In the genomic region with DNA sequence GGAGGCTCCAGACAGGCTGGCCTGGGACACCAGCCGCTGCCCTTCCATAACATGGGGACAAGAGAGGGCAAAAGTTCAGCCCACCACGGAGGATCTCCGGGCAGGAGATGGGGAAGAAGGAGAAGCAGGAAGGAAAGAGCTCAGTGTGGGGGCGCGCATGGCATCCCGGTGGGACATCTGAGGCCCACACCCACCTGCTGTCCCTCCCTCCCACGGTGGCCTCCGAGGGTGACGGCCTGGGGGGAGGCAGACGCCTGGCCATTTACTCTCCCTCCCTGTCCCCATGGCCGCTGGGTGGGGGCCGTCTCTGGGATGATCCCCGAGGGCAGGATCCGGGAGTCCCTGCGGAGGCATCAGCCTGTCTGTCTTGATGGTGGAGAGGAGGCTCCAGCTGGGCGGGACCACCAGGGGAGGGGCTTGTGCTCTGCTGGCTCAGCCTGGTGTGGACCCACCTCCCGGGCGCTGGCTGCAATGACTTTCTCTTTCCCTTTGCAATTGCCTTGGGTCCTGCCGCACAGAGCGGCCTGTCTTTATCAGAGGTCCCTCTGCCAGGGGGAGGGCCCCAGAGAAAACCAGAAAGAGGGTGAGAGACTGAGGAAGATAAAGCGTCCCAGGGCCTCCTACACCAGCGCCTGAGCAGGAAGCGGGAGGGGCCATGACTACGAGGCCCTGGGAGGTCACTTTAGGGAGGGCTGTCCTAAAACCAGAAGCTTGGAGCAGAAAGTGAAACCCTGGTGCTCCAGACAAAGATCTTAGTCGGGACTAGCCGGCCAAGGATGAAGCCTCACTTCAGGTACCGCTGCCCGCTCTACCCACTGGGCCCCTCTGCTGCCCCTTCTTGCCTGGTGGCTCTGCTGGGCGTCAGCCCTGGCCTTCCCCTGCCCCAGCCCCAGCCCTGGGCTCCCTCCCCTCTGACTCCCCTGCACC, we compare ENCODE assay signal across 8 cellular contexts. TPM values are rescaled to one million over a fixed set of nuclear protein-coding genes. Genes with fewer than 3 reads are reported as not detected.
DNase-seq lines count a peak whose midpoint lies in the region; ATAC-seq lines count a peak whose summit lies in the region.
"Not testable (repeated sequence)": the region's sequence is repeated elsewhere in the genome, so short reads cannot be mapped to it uniquely, and the experiment has no call there.

A gene (plus strand): TSS at position 690 of the 927 bp plus-strand sequence. CDS start 87 bp downstream, at position 777.

- H3K4me3 Mint-ChIP-seq in T-helper 17 cell = peak within 1 kb of the TSS; percentile 89
- H3K4me3 Mint-ChIP-seq in activated naive CD8-positive, alpha-beta T cell treated with anti-CD3 and anti-CD28 coated beads, Interleukin-2, amount 10 ng/mL, durations not matched to agents 7 days and 5 days = peak within 1 kb of the TSS; percentile 96
- peak within 1 kb of the TSS; percentile 83 to 92 (median 88) for H3K4me3 Mint-ChIP-seq in naive thymus-derived CD8-positive, alpha-beta T cell

- peak within 1 kb of the TSS; percentile 88 for H3K27ac Mint-ChIP-seq in T-helper 17 cell
- H3K27ac Mint-ChIP-seq in activated naive CD8-positive, alpha-beta T cell treated with anti-CD3 and anti-CD28 coated beads, Interleukin-2, amount 10 ng/mL, durations not matched to agents 7 days and 5 days = peak within 1 kb of the TSS; percentile 94
- peak within 1 kb of the TSS; percentile 92 to 96 (median 94) for H3K27ac Mint-ChIP-seq in naive thymus-derived CD8-positive, alpha-beta T cell

- H3K9me3 ChIP-seq in T-helper 17 cell (ENCODE audit: control insufficient read depth, low read length, poor library complexity, severe bottlenecking) = not testable (repeated sequence)

- peak; percentile 62 for DNase-seq in GDM1 (lab: John Stamatoyannopoulos, UW)
- peak in 2 of 3 donors; percentile 26 to 37 for DNase-seq in T-helper 17 cell
- DNase-seq in activated naive CD8-positive, alpha-beta T cell treated with anti-CD3 and anti-CD28 coated beads, Interleukin-2, amount 10 ng/mL, durations not matched to agents 7 days and 5 days = peak; percentile 68
- DNase-seq in globus pallidus (ENCODE audit: low spot score) = peak; percentile 39
- peak in 8 of 10 donors; percentile 17 to 60 (median 40) for DNase-seq in naive thymus-derived CD8-positive, alpha-beta T cell
- peak in 12 of 49 donors; percentile 2 to 25 (median 10) for DNase-seq in substantia nigra (lab: John Stamatoyannopoulos, UW)

- not testable (repeated sequence) for H3K36me3 Mint-ChIP-seq in T-helper 17 cell (ENCODE audit: low read depth)
- peaks cover 26% of the 10 kb centered on the region for H3K36me3 Mint-ChIP-seq in activated naive CD8-positive, alpha-beta T cell treated with anti-CD3 and anti-CD28 coated beads, Interleukin-2, amount 10 ng/mL, durations not matched to agents 7 days and 5 days
- H3K36me3 Mint-ChIP-seq in naive thymus-derived CD8-positive, alpha-beta T cell = peaks cover 0 to 23% (median 7%) of the 10 kb centered on the region in 3 donors

- H3K27ac ChIP-seq in substantia nigra (ENCODE audit: low read depth, low read length, poor library complexity, severe bottlenecking) = peak within 1 kb of the TSS; percentile 72

- POLR2A ChIA-PET in activated naive CD8-positive, alpha-beta T cell treated with anti-CD3 and anti-CD28 coated beads, Interleukin-2, amount 10 ng/mL, durations not matched to agents 7 days and 5 days (lab: Charles Lee) = interaction anchor here (1.6 to 2.5 kb wide), 3 partner anchors 13 to 35 kb away, joined by 3 to 14 read pairs (median 11); no protein-coding TSS in a partner anchor
- POLR2A ChIA-PET in naive thymus-derived CD8-positive, alpha-beta T cell (lab: Charles Lee) = interaction anchor here (0.6 kb wide), 1 partner anchor 26 kb away, joined by 3 read pairs; no protein-coding TSS in a partner anchor

- ATAC-seq in GM21529 (IDR thresholded peaks at IDR 0.05; ENCODE audit: unreplicated experiment) (peak; percentile 79), HG03565 (IDR thresholded peaks at IDR 0.05; ENCODE audit: unreplicated experiment) (peak; percentile 63), T-helper 17 cell (peak; percentile 94)
- peak; percentile 99 for ATAC-seq in activated naive CD8-positive, alpha-beta T cell treated with anti-CD3 and anti-CD28 coated beads, Interleukin-2, amount 10 ng/mL, durations not matched to agents 7 days and 5 days (ENCODE audit: low read depth)
- ATAC-seq in naive thymus-derived CD8-positive, alpha-beta T cell = peak; percentile 93 to 96

- not testable (repeated sequence) for H3K9me3 Mint-ChIP-seq in activated naive CD8-positive, alpha-beta T cell treated with anti-CD3 and anti-CD28 coated beads, Interleukin-2, amount 10 ng/mL, durations not matched to agents 7 days and 5 days; naive thymus-derived CD8-positive, alpha-beta T cell

- not testable (repeated sequence) for H3K27me3 Mint-ChIP-seq in T-helper 17 cell; activated naive CD8-positive, alpha-beta T cell treated with anti-CD3 and anti-CD28 coated beads, Interleukin-2, amount 10 ng/mL, durations not matched to agents 7 days and 5 days; naive thymus-derived CD8-positive, alpha-beta T cell

- peaks cover 21% of the 10 kb centered on the region for H3K4me1 Mint-ChIP-seq in T-helper 17 cell
- H3K4me1 Mint-ChIP-seq in activated naive CD8-positive, alpha-beta T cell treated with anti-CD3 and anti-CD28 coated beads, Interleukin-2, amount 10 ng/mL, durations not matched to agents 7 days and 5 days = peaks cover 35% of the 10 kb centered on the region
- H3K4me1 Mint-ChIP-seq in naive thymus-derived CD8-positive, alpha-beta T cell = peaks cover 13 to 71% (median 50%) of the 10 kb centered on the region in 4 donors

RNA-seq across cellular contexts. Expression of the gene that starts here (rescaled TPM):
- 10 to 100 TPM; 21.5 to 24.6 TPM for total RNA-seq in T-helper 17 cell
- 100 to 1,000 TPM; 116 to 118 TPM for total RNA-seq in activated naive CD8-positive, alpha-beta T cell treated with anti-CD3 and anti-CD28 coated beads, Interleukin-2, amount 10 ng/mL, durations not matched to agents 7 days and 5 days
- 10 to 100 TPM; 24.3 to 27.4 TPM for total RNA-seq in naive thymus-derived CD8-positive, alpha-beta T cell
- polyA plus RNA-seq in naive thymus-derived CD8-positive, alpha-beta T cell = 100 to 1,000 TPM in 1 of 3 donors, 10 to 100 TPM in 2; 30.6 to 113 (median 38.7) TPM

Comparison
In these comparisons a context has a peak if more than half of its experiments do, and no peak if none do; other contexts are left out.
1. RNA of the gene that starts here (total RNA-seq): 116 to 118 TPM in activated naive CD8-positive, alpha-beta T cell treated with anti-CD3 and anti-CD28 coated beads, Interleukin-2, amount 10 ng/mL, durations not matched to agents 7 days and 5 days; 24.3 to 27.4 TPM in naive thymus-derived CD8-positive, alpha-beta T cell and 21.5 to 24.6 TPM in T-helper 17 cell; every median in the first group is over 4 times any median in the second.
2. Peak in every context shown above with its lines, with median percentiles within 50 percentile points of each other: ATAC-seq, H3K27ac Mint-ChIP-seq and H3K4me3 Mint-ChIP-seq.